ENCODE assay signal across 1 cellular context in genomic region chr12:62862259-62862881, GRCh38.
TF ChIP-seq lines count a peak whose summit lies in the region.

No MANE protein-coding gene starts in this region.

TF ChIP-seq in GM23338, 12 proteins besides CTCF, POLR2A, EP300 and RAD21:
- TF ChIP-seq POLR2AphosphoS5 (IDR thresholded peaks at IDR 0.05; ENCODE audit: low read depth) (no peak), REST (IDR thresholded peaks at IDR 0.05; ENCODE audit: unreplicated experiment) (no peak), EZH2phosphoT487 (IDR thresholded peaks at IDR 0.05; ENCODE audit: unreplicated experiment) (no peak), CREB1 (CRISPR knock-in tag; IDR thresholded peaks at IDR 0.05; ENCODE audit: low read depth) (no peak), NANOG (IDR thresholded peaks at IDR 0.05; ENCODE audit: borderline replicate concordance) (no peak), ZNF331 (CRISPR knock-in tag; IDR thresholded peaks at IDR 0.05; ENCODE audit: low read depth) (no peak)
- TF ChIP-seq, protein P1, sequence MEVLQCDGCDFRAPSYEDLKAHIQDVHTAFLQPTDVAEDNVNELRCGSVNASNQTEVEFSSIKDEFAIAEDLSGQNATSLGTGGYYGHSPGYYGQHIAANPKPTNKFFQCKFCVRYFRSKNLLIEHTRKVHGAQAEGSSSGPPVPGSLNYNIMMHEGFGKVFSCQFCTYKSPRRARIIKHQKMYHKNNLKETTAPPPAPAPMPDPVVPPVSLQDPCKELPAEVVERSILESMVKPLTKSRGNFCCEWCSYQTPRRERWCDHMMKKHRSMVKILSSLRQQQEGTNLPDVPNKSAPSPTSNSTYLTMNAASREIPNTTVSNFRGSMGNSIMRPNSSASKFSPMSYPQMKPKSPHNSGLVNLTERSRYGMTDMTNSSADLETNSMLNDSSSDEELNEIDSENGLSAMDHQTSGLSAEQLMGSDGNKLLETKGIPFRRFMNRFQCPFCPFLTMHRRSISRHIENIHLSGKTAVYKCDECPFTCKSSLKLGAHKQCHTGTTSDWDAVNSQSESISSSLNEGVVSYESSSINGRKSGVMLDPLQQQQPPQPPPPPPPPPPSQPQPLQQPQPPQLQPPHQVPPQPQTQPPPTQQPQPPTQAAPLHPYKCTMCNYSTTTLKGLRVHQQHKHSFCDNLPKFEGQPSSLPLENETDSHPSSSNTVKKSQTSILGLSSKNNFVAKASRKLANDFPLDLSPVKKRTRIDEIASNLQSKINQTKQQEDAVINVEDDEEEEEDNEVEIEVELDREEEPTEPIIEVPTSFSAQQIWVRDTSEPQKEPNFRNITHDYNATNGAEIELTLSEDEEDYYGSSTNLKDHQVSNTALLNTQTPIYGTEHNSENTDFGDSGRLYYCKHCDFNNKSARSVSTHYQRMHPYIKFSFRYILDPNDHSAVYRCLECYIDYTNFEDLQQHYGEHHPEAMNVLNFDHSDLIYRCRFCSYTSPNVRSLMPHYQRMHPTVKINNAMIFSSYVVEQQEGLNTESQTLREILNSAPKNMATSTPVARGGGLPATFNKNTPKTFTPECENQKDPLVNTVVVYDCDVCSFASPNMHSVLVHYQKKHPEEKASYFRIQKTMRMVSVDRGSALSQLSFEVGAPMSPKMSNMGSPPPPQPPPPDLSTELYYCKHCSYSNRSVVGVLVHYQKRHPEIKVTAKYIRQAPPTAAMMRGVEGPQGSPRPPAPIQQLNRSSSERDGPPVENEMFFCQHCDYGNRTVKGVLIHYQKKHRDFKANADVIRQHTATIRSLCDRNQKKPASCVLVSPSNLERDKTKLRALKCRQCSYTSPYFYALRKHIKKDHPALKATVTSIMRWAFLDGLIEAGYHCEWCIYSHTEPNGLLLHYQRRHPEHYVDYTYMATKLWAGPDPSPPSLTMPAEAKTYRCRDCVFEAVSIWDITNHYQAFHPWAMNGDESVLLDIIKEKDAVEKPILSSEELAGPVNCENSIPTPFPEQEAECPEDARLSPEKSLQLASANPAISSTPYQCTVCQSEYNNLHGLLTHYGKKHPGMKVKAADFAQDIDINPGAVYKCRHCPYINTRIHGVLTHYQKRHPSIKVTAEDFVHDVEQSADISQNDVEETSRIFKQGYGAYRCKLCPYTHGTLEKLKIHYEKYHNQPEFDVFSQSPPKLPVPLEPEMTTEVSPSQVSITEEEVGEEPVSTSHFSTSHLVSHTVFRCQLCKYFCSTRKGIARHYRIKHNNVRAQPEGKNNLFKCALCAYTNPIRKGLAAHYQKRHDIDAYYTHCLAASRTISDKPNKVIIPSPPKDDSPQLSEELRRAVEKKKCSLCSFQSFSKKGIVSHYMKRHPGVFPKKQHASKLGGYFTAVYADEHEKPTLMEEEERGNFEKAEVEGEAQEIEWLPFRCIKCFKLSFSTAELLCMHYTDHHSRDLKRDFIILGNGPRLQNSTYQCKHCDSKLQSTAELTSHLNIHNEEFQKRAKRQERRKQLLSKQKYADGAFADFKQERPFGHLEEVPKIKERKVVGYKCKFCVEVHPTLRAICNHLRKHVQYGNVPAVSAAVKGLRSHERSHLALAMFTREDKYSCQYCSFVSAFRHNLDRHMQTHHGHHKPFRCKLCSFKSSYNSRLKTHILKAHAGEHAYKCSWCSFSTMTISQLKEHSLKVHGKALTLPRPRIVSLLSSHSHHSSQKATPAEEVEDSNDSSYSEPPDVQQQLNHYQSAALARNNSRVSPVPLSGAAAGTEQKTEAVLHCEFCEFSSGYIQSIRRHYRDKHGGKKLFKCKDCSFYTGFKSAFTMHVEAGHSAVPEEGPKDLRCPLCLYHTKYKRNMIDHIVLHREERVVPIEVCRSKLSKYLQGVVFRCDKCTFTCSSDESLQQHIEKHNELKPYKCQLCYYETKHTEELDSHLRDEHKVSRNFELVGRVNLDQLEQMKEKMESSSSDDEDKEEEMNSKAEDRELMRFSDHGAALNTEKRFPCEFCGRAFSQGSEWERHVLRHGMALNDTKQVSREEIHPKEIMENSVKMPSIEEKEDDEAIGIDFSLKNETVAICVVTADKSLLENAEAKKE (CRISPR knock-in tag; IDR thresholded peaks at IDR 0.05): no peak
